1 cellular context compared by ENCODE assay signal in genomic region chr2:205786976-205787375, GRCh38.
TF ChIP-seq lines count a peak whose summit lies in the region.

No MANE protein-coding gene starts in this region.

TF ChIP-seq in HepG2, 621 proteins besides CTCF, POLR2A, EP300 and RAD21 (continued from another document and continues in another):
- TF ChIP-seq FOSL2 (CRISPR knock-in tag; IDR thresholded peaks at IDR 0.05) (peak; percentile 19; the same call in 1 of the 2 replicates), CCDC6 (CRISPR knock-in tag; IDR thresholded peaks at IDR 0.05) (no peak), ZNF333 (CRISPR knock-in tag; IDR thresholded peaks at IDR 0.05; ENCODE audit: borderline replicate concordance) (no peak), RFXANK (CRISPR knock-in tag; IDR thresholded peaks at IDR 0.05) (no peak), CBX5 (CRISPR knock-in tag; IDR thresholded peaks at IDR 0.05; ENCODE audit: borderline replicate concordance) (no peak), HHEX (CRISPR knock-in tag; IDR thresholded peaks at IDR 0.05) (no peak), ATF6 (CRISPR knock-in tag; conservative IDR thresholded peaks at IDR 0.05) (no peak), ZNF674 (CRISPR knock-in tag; IDR thresholded peaks at IDR 0.05; ENCODE audit: low read depth) (no peak), ZBTB25 (CRISPR knock-in tag; IDR thresholded peaks at IDR 0.05) (no peak), ZBTB7B (CRISPR knock-in tag; IDR thresholded peaks at IDR 0.05) (0 out of 2 replicates have a peak, but pooled peaks have one; percentile 37), ZNF331 (CRISPR knock-in tag; IDR thresholded peaks at IDR 0.05) (no peak), DBP (CRISPR knock-in tag; IDR thresholded peaks at IDR 0.05; ENCODE audit: not compliant biosample characterization) (no peak), ZNF772 (CRISPR knock-in tag; IDR thresholded peaks at IDR 0.05) (no peak), ZNF30 (CRISPR knock-in tag; IDR thresholded peaks at IDR 0.05) (no peak), CEBPZ (IDR thresholded peaks at IDR 0.05; ENCODE audit: low read length) (no peak), ZNF256 (CRISPR knock-in tag; conservative IDR thresholded peaks at IDR 0.05) (no peak), ZNF232 (CRISPR knock-in tag; IDR thresholded peaks at IDR 0.05; ENCODE audit: borderline replicate concordance) (no peak), TAF1 (CRISPR knock-in tag; IDR thresholded peaks at IDR 0.05) (no peak), REXO4 (CRISPR knock-in tag; IDR thresholded peaks at IDR 0.05; ENCODE audit: borderline replicate concordance) (no peak), ZNF709 (CRISPR knock-in tag; IDR thresholded peaks at IDR 0.05) (no peak), HNF1A (IDR thresholded peaks at IDR 0.05; ENCODE audit: low read depth) (no peak), HNF1A (CRISPR knock-in tag; IDR thresholded peaks at IDR 0.05; ENCODE audit: borderline replicate concordance) (peak; percentile 67; the same call in 1 of the 2 replicates), REPIN1 (CRISPR knock-in tag; IDR thresholded peaks at IDR 0.05; ENCODE audit: borderline replicate concordance, low read depth) (0 out of 2 replicates have a peak, but pooled peaks have one; percentile 35), TCF12 (IDR thresholded peaks at IDR 0.05) (no peak), TCF12 (CRISPR knock-in tag; IDR thresholded peaks at IDR 0.05) (no peak), ZFP82 (CRISPR knock-in tag; IDR thresholded peaks at IDR 0.05; ENCODE audit: borderline replicate concordance) (no peak), KLF11 (CRISPR knock-in tag; IDR thresholded peaks at IDR 0.05) (no peak), RCOR2 (CRISPR knock-in tag; IDR thresholded peaks at IDR 0.05) (no peak), ZNF318 (CRISPR knock-in tag; IDR thresholded peaks at IDR 0.05) (0 out of 2 replicates have a peak, but pooled peaks have one; percentile 24), IRF2 (CRISPR knock-in tag; IDR thresholded peaks at IDR 0.05) (no peak), BATF2 (CRISPR knock-in tag; IDR thresholded peaks at IDR 0.05) (no peak), ZNF766 (CRISPR knock-in tag; IDR thresholded peaks at IDR 0.05; ENCODE audit: borderline replicate concordance) (no peak), NFIB (CRISPR knock-in tag; IDR thresholded peaks at IDR 0.05; ENCODE audit: borderline replicate concordance) (no peak), ZSCAN21 (CRISPR knock-in tag; IDR thresholded peaks at IDR 0.05; ENCODE audit: borderline replicate concordance) (no peak), HMGXB4 (CRISPR knock-in tag; IDR thresholded peaks at IDR 0.05; ENCODE audit: borderline replicate concordance in 1 of 2, low read depth in 1 of 2) (no peak), RBAK (CRISPR knock-in tag; IDR thresholded peaks at IDR 0.05) (no peak)
